ENCODE assay signal across 12 cellular contexts in genomic region chr13:99045396-99045795, GRCh38.
DNase-seq lines count a peak whose midpoint lies in the region; ATAC-seq and TF ChIP-seq lines count a peak whose summit lies in the region.
"Had no signal": no experiment of that assay in that cellular context is flagged by ENCODE, and none has a peak within 500 bp of the region (broad histone marks: within the 10 kb centered on the region; RNA-seq: fewer than 3 reads in every experiment).

No MANE protein-coding gene starts in this region.

- no peak overlapping the region for H2BK12ac ChIP-seq in mesenchymal stem cell (ENCODE audit: low read length in 2 of 2)

- H3K27me3 ChIP-seq in BLaER1 treated with 17β-estradiol and CSF1 and Interleukin-3, amounts not matched to agents 10 nM and 100 nM = peaks cover 29 to 91% (median 64%) of the 10 kb centered on the region in 11 experiments
- no peaks in the 10 kb centered on the region for H3K27me3 ChIP-seq in mesenchymal stem cell (ENCODE audit: control insufficient read depth in 1 of 2, insufficient read depth in 1 of 2, low read length in 2 of 2)
- H3K27me3 ChIP-seq: cardiac muscle cell had no signal

- WGBS in mesenchymal stem cell = 13% methylated on average over 1 of the region's 1 CpG

- TF ChIP-seq CTCF in HFFc6 (IDR thresholded peaks at IDR 0.05) = no peak

- no peaks in the 10 kb centered on the region for H3K9me3 ChIP-seq in BLaER1 treated with 17β-estradiol and CSF1 and Interleukin-3, amounts not matched to agents 10 nM and 100 nM (replicated peaks in 1 of 11)
- H3K9me3 ChIP-seq in mesenchymal stem cell (ENCODE audit: control insufficient read depth, low read length) = no peaks in the 10 kb centered on the region

- no peaks in the 10 kb centered on the region for H3K9me3 Mint-ChIP-seq in HFFc6

- H3K4me1 Mint-ChIP-seq in HFFc6 (ENCODE audit: low read depth) = peaks cover 72% of the 10 kb centered on the region

- peak overlapping the region in 10 of 11 experiments; percentile 61 to 88 (median 80); a peak in 19 of 22 replicates for H3K27ac ChIP-seq in BLaER1 treated with 17β-estradiol and CSF1 and Interleukin-3, amounts not matched to agents 10 nM and 100 nM
- H3K27ac ChIP-seq in mesenchymal stem cell (ENCODE audit: low read length, poor library complexity, severe bottlenecking) = no peak overlapping the region
- H3K27ac ChIP-seq: cardiac muscle cell had no signal

- DNase-seq in HFFc6 (peak; percentile 50), astrocyte of the hippocampus (ENCODE audit: low read depth, low spot score) (peak; percentile 57), mesenchymal stem cell (peak; percentile 64), NCI-H1694 treated with DMSO at 0.1 percent for 48 hours (lab: John Stamatoyannopoulos, UW) (no peak), DMS153 treated with DMSO at 0.1 percent for 48 hours (lab: John Stamatoyannopoulos, UW; ENCODE audit: unreplicated experiment) (no peak), activated gamma-delta T cell (lab: John Stamatoyannopoulos, UW) (no peak)
- DNase-seq: activated CD8-positive, alpha-beta memory T cell treated with anti-CD3 and anti-CD28 coated beads, Interleukin-2, amount 50 U/mL, for 48 hours; NCI-H146; NCI-H748 treated with DMSO at 0.1 percent for 48 hours had no signal

- peak overlapping the region in 1 of 2 experiments; percentile 50 for H3K18ac ChIP-seq in mesenchymal stem cell (ENCODE audit: low read depth in 1 of 2, low read length in 2 of 2)

- H3K27ac Mint-ChIP-seq in HFFc6 = peak overlapping the region; percentile 75

- peak overlapping the region; percentile 78 to 91 (median 84) for H3K4me2 ChIP-seq in BLaER1 treated with 17β-estradiol and CSF1 and Interleukin-3, amounts not matched to agents 10 nM and 100 nM
- no peak overlapping the region for H3K4me2 ChIP-seq in mesenchymal stem cell (ENCODE audit: low read length, poor library complexity, severe bottlenecking)

- no peak overlapping the region for H3K14ac ChIP-seq in mesenchymal stem cell (ENCODE audit: low read length in 2 of 2)

- no peak overlapping the region for H2AFZ ChIP-seq in mesenchymal stem cell (ENCODE audit: low read depth, low read length)

- no peak overlapping the region for H2BK120ac ChIP-seq in mesenchymal stem cell (ENCODE audit: low read depth, low read length)

- H3K79me1 ChIP-seq in mesenchymal stem cell (replicated peaks; ENCODE audit: low read length, poor library complexity, severe bottlenecking) = peaks cover 11% of the 10 kb centered on the region

- peaks cover 65 to 88% (median 77%) of the 10 kb centered on the region in 10 experiments for H3K4me1 ChIP-seq in BLaER1 treated with 17β-estradiol and CSF1 and Interleukin-3, amounts not matched to agents 10 nM and 100 nM
- peaks cover 2% of the 10 kb centered on the region for H3K4me1 ChIP-seq in mesenchymal stem cell (ENCODE audit: control insufficient read depth, insufficient read depth, low read depth, low read length)

- peak overlapping the region; percentile 28; the same call in 1 of the 2 replicates for H3K4me3 Mint-ChIP-seq in HFFc6

- peaks cover 11% of the 10 kb centered on the region; the same call in 1 of the 2 replicates for H3K36me3 Mint-ChIP-seq in HFFc6 (ENCODE audit: low read depth)

- H2BK15ac ChIP-seq in mesenchymal stem cell (ENCODE audit: low read depth, poor library complexity, severe bottlenecking) = no peak overlapping the region

- peaks cover 0 to 11% (median 0%) of the 10 kb centered on the region in 11 experiments; a peak in 7 of 22 replicates for H4K20me1 ChIP-seq in BLaER1 treated with 17β-estradiol and CSF1 and Interleukin-3, amounts not matched to agents 10 nM and 100 nM

- 0 out of 20 replicates have a peak overlapping the region, but pooled peaks of 1 of the 10 experiments have one; percentile 37 for H3K4me3 ChIP-seq in BLaER1 treated with 17β-estradiol and CSF1 and Interleukin-3, amounts not matched to agents 10 nM and 100 nM
- no peak overlapping the region for H3K4me3 ChIP-seq in mesenchymal stem cell (ENCODE audit: insufficient read depth in 1 of 2, low read depth in 1 of 2, low read length in 2 of 2)
- H3K4me3 ChIP-seq: cardiac muscle cell had no signal

- peaks cover 1% of the 10 kb centered on the region for H3K27me3 Mint-ChIP-seq in HFFc6 (ENCODE audit: insufficient read depth)

- H4K8ac ChIP-seq in mesenchymal stem cell (ENCODE audit: low read length) = no peak overlapping the region

- no peak overlapping the region for H2AK5ac ChIP-seq in mesenchymal stem cell (ENCODE audit: low read length, severe bottlenecking)

- no peak for ATAC-seq in HG02970 (IDR thresholded peaks at IDR 0.05; ENCODE audit: low FRiP score, unreplicated experiment)

- no peak overlapping the region for H4K91ac ChIP-seq in mesenchymal stem cell (ENCODE audit: low read length)

- H3K4ac ChIP-seq in mesenchymal stem cell (ENCODE audit: low read depth in 1 of 2, low read length in 2 of 2) = no peak overlapping the region

- no peaks in the 10 kb centered on the region for H3K36me3 ChIP-seq in BLaER1 treated with 17β-estradiol and CSF1 and Interleukin-3, amounts not matched to agents 10 nM and 100 nM
- no peaks in the 10 kb centered on the region for H3K36me3 ChIP-seq in mesenchymal stem cell (ENCODE audit: control insufficient read depth in 1 of 2, insufficient read depth in 2 of 2, low read depth in 1 of 2, low read length in 2 of 2)
- H3K36me3 ChIP-seq: cardiac muscle cell had no signal

- no peak overlapping the region for H3K23ac ChIP-seq in mesenchymal stem cell (ENCODE audit: low read length in 2 of 2)

- H3K9ac ChIP-seq in BLaER1 treated with 17β-estradiol and CSF1 and Interleukin-3, amounts not matched to agents 10 nM and 100 nM = peak overlapping the region in 9 of 11 experiments; percentile 49 to 75 (median 63); a peak in 16 of 22 replicates
- H3K9ac ChIP-seq in mesenchymal stem cell (ENCODE audit: low read length) = no peak overlapping the region

- no peak overlapping the region for H2BK5ac ChIP-seq in mesenchymal stem cell (ENCODE audit: low read depth, low read length, poor library complexity, severe bottlenecking)

Comparison
In these comparisons a context has a peak if more than half of its experiments do, and no peak if none do; other contexts are left out.
1. DNase-seq: peak in HFFc6 (single experiment), astrocyte of the hippocampus (single experiment) and mesenchymal stem cell (single experiment); none in NCI-H1694 treated with DMSO at 0.1 percent for 48 hours (single experiment), DMS153 treated with DMSO at 0.1 percent for 48 hours (single experiment) and activated gamma-delta T cell (single experiment).